In the genomic region with DNA sequence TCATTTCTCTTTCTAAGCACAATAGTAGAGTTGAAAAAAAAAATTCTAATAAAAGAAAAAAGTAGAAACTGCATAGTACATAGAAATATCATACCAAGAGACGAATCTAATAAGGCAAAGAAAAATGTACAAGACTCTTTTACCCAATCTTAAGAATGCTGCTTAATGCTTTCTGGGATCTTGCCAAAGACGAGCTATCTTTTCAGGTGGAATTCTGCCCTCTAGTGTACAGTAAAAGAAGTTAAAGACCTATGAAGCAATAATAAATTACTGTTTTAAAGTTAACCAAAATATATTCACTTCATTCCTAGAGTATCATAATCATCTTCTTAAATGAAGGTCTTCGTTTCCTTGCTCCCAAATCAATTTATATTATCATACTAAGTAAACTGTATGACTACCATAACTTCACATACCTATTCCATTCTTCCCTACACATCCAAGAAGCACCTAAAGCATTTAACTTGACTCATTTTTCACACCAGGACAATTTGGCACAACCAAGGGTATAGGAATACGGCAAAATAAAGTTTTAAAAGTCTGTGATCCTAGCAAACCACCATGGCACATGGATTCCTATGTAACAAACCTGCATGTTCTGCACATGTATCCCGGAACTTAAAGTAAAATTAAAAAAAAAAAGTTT, we compare ENCODE assay signal across 8 cellular contexts. TPM values are rescaled to one million over a fixed set of nuclear protein-coding genes. Genes with fewer than 3 reads are reported as not detected.
DNase-seq lines count a peak whose midpoint lies in the region; ATAC-seq, FAIRE-seq and TF ChIP-seq lines count a peak whose summit lies in the region.

No MANE protein-coding gene starts in this region.

- H3K27ac Mint-ChIP-seq in CD4-positive, alpha-beta T cell: no peak overlapping the region

- H3K9ac ChIP-seq in K562 (ENCODE audit: insufficient read depth in 1 of 2, low read depth in 2 of 2, low read length in 2 of 2): no peak overlapping the region

- TF ChIP-seq EP300 in K562 (IDR thresholded peaks at IDR 0.05; ENCODE audit: low read length): no peak

- peaks cover 0 to 3% of the 10 kb centered on the region in 2 experiments; a peak in 1 of 5 replicates for H3K4me1 ChIP-seq in K562 (replicated peaks in 1 of 2; ENCODE audit: control insufficient read depth in 2 of 2, insufficient read depth in 2 of 2, low read length in 2 of 2)
- H3K4me1 ChIP-seq in thoracic aorta (ENCODE audit: control insufficient read depth in 1 of 2, low read depth in 2 of 2): peaks cover 37 to 60% of the 10 kb centered on the region in 2 donors

- H3K4me3 Mint-ChIP-seq in CD4-positive, alpha-beta T cell: no peak overlapping the region

- in situ Hi-C loops in K562 (cut with MboI): loop anchor here (5.0 kb wide), 1 partner anchor 183 kb away; no protein-coding TSS in a partner anchor

- no peaks in the 10 kb centered on the region for H3K27me3 ChIP-seq in CD4-positive, alpha-beta T cell (ENCODE audit: control insufficient read depth, insufficient read depth, low read length)
- H3K27me3 ChIP-seq in K562 (ENCODE audit: control insufficient read depth in 2 of 2, insufficient read depth in 2 of 2, low read length in 2 of 2) (no peaks in the 10 kb centered on the region), thoracic aorta (replicated peaks; ENCODE audit: insufficient read depth) (no peaks in the 10 kb centered on the region)

- no peaks in the 10 kb centered on the region for H3K9me3 ChIP-seq in CD4-positive, alpha-beta T cell (ENCODE audit: control insufficient read depth, low read length)
- H3K9me3 ChIP-seq in K562 (replicated peaks; ENCODE audit: control insufficient read depth, insufficient read depth, low read depth, low read length) (no peaks in the 10 kb centered on the region), thoracic aorta (no peaks in the 10 kb centered on the region)

- H3K36me3 Mint-ChIP-seq in CD4-positive, alpha-beta T cell (ENCODE audit: low read depth): peaks cover 27% of the 10 kb centered on the region

- 19% methylated on average over 5 of the region's 5 CpGs for WGBS in K562 (ENCODE audit: insufficient coverage, low coverage, missing lambda C conversion rate)

- peaks cover 45% of the 10 kb centered on the region; the same call in 2 of the 3 replicates for H3K36me3 ChIP-seq in K562 (ENCODE audit: control insufficient read depth, insufficient read depth, low read length)
- H3K36me3 ChIP-seq in thoracic aorta: no peaks in the 10 kb centered on the region

- no peaks in the 10 kb centered on the region for H3K9me3 Mint-ChIP-seq in CD4-positive, alpha-beta T cell

- H3K4me3 ChIP-seq in K562: no peak overlapping the region
- no peak overlapping the region for H3K4me3 ChIP-seq in thoracic aorta

- BruUV-seq in K562 (replicated peaks; lab: Mats Ljungman, UMichigan): no TSS peak

- TF ChIP-seq CTCF in CD4-positive, alpha-beta T cell (IDR thresholded peaks at IDR 0.05): peak; percentile 86
- peak in 2 of 3 experiments; percentile 48 to 76; a peak in 4 of 6 replicates for TF ChIP-seq CTCF in K562 (IDR thresholded peaks at IDR 0.05 in 2 of 3, conservative IDR thresholded peaks at IDR 0.05 in 1 of 3; ENCODE audit: insufficient read depth in 2 of 3, low read depth in 1 of 3, low read length in 3 of 3)
- TF ChIP-seq CTCF in thoracic aorta (IDR thresholded peaks at IDR 0.05): peak; percentile 69

- H3K4me1 Mint-ChIP-seq in CD4-positive, alpha-beta T cell (ENCODE audit: low read depth): peaks cover 33% of the 10 kb centered on the region

- POLR2A ChIA-PET in CD4-positive, alpha-beta T cell (lab: Charles Lee): interaction anchor here (0.7 to 1.4 kb wide), 4 partner anchors 47 to 262 kb away, joined by 3 to 12 read pairs (median 7); partner anchors contain the start of genes KARS1 and TERF2IP
- POLR2A ChIA-PET in K562 (lab: Yijun Ruan, JAX): interaction anchor here (0.6 to 1.0 kb wide), 3 partner anchors 152 to 386 kb away, joined by 3 to 5 read pairs (median 5); no protein-coding TSS in a partner anchor

- ATAC-seq in CD4-positive, alpha-beta T cell (ENCODE audit: poor library complexity): peak; percentile 60
- peak; percentile 67 for ATAC-seq in K562
- ATAC-seq in thoracic aorta (ENCODE audit: insufficient number of reproducible peaks, low FRiP score, low read depth): no peak

- peak; percentile 94 for TF ChIP-seq RAD21 in K562 (CRISPR knock-in tag; conservative IDR thresholded peaks at IDR 0.05 in 1 of 2, IDR thresholded peaks at IDR 0.05 in 1 of 2)

- no peak for TF ChIP-seq POLR2A in K562 (conservative IDR thresholded peaks at IDR 0.05)

- CTCF ChIA-PET in CD4-positive, alpha-beta T cell (lab: Charles Lee): interaction anchor here (0.6 to 1.1 kb wide), 6 partner anchors 18 to 187 kb away, joined by 3 to 18 read pairs (median 4); no protein-coding TSS in a partner anchor
- CTCF ChIA-PET in K562 (lab: Yijun Ruan, JAX; ENCODE audit: low intra/inter-chr PET ratio): interaction anchor here (0.6 to 2.6 kb wide), 8 partner anchors 16 to 186 kb away, joined by 3 to 27 read pairs (median 4); no protein-coding TSS in a partner anchor

- no peaks in the 10 kb centered on the region for H3K27me3 Mint-ChIP-seq in CD4-positive, alpha-beta T cell

- H4K20me1 ChIP-seq in K562 (replicated peaks; ENCODE audit: control insufficient read depth, insufficient read depth, low read length): no peaks in the 10 kb centered on the region

- H3K4me2 ChIP-seq in K562 (ENCODE audit: insufficient read depth, low read length): no peak overlapping the region

- FAIRE-seq in K562 (lab: Jason Lieb, UNC): peak; percentile 86

- intact Hi-C loops in CD4-positive, alpha-beta T cell (cut with DNase I, micrococcal nuclease): loop anchor here (1.0 to 10.0 kb wide), 4 partner anchors 61 to 379 kb away; no protein-coding TSS in a partner anchor
- intact Hi-C loops in K562 (cut with micrococcal nuclease): loop anchor here (1.0 to 5.0 kb wide), 4 partner anchors 133 to 379 kb away; partner anchors contain the start of gene BCAR1

- no peak for DNase-seq in CD4-positive, alpha-beta T cell
- peak; percentile 79 for DNase-seq in HCEC 1CT
- DNase-seq in NCI-H526 treated with DMSO at 0.1 percent for 48 hours (lab: John Stamatoyannopoulos, UW): peak; percentile 5
- peak; percentile 39 to 85 (median 45) for DNase-seq in K562 (ENCODE audit: extremely low read depth in 1 of 4, low spot score in 3 of 4)
- peak; percentile 84 for DNase-seq in inferior parietal cortex (ENCODE audit: extremely low spot score)
- no peak for DNase-seq in thoracic aorta (ENCODE audit: low spot score)
- no peak for DNase-seq in activated CD4-positive, alpha-beta T cell treated with anti-CD3 and anti-CD28 coated beads for 4 hours
- DNase-seq in 8988T: no peak

- no peaks in the 10 kb centered on the region for H3K9me1 ChIP-seq in K562 (ENCODE audit: control insufficient read depth, insufficient read depth, low read length)

- no peak overlapping the region for H3K27ac ChIP-seq in CD4-positive, alpha-beta T cell (ENCODE audit: low read depth, low read length)
- no peak overlapping the region for H3K27ac ChIP-seq in K562 (ENCODE audit: extremely low read depth, low read depth, low read length)
- peak overlapping the region in 1 of 2 donors; percentile 46 for H3K27ac ChIP-seq in thoracic aorta

- no peak overlapping the region for H2AFZ ChIP-seq in K562 (ENCODE audit: low read depth, low read length)

- no peaks in the 10 kb centered on the region for H3K79me2 ChIP-seq in K562 (ENCODE audit: control insufficient read depth, insufficient read depth, low read length)

TF ChIP-seq in K562, 482 proteins besides CTCF, POLR2A, EP300 and RAD21 (continues in another document):
- no peak for TF ChIP-seq MBD2 (IDR thresholded peaks at IDR 0.05; ENCODE audit: borderline replicate concordance, low read depth)
- no peak for TF ChIP-seq MYC (IDR thresholded peaks at IDR 0.05; ENCODE audit: low read depth, low read length)
- TF ChIP-seq MYC (CRISPR knock-in tag; IDR thresholded peaks at IDR 0.05; ENCODE audit: borderline replicate concordance, low read depth): no peak
- TF ChIP-seq PYGO2 (tag; IDR thresholded peaks at IDR 0.05): no peak
- TF ChIP-seq C11orf30 (IDR thresholded peaks at IDR 0.05; ENCODE audit: low read depth): peak; percentile 30
- TF ChIP-seq ZNF316 (IDR thresholded peaks at IDR 0.05): peak; percentile 34; the same call in 1 of the 2 replicates
- TF ChIP-seq KAT8 (IDR thresholded peaks at IDR 0.05; ENCODE audit: low read depth): 0 out of 2 replicates have a peak, but pooled peaks have one; percentile 46
- TF ChIP-seq NFE2 (IDR thresholded peaks at IDR 0.05; ENCODE audit: low read depth): peak; percentile 70

RNA-seq across cellular contexts. Expression of gene CFDP1, which starts 47.7 kb away (rescaled TPM):
- 10 to 100 TPM; 23.0 to 25.5 TPM for total RNA-seq in CD4-positive, alpha-beta T cell
- 50.7 and 123 TPM in 2 replicates for total RNA-seq in K562 (2011; cell fraction: chromatin; rRNA removed; ENCODE audit: low replicate concordance)
- 30.4 and 36.8 TPM in 2 replicates for total RNA-seq in K562 (2011; cell fraction: nucleolus; rRNA removed)
- 80.4 and 108 TPM in 2 replicates for total RNA-seq in K562 (2011; cell fraction: nucleoplasm; rRNA removed)
- 40.0 and 43.7 TPM in 2 replicates for total RNA-seq in K562 (2014; rRNA removed)
- total RNA-seq in K562 (2014; rRNA removed; fragmentation: Illumina TruSeq; extraction: Trizol): 70.4 and 73.6 TPM in 2 replicates
- 76.7 and 77.1 TPM in 2 replicates for total RNA-seq in K562 (2015; rRNA removed; fragmentation: Illumina TruSeq; extraction: Trizol)
- 30.3 and 31.5 TPM in 2 replicates for total RNA-seq in K562 (2021)
- polyA plus RNA-seq in K562 (2011; rRNA removed): 29.2 and 44.3 TPM in 2 replicates
- polyA plus RNA-seq in K562 (2011; cell fraction: cytosol; rRNA removed): 6.2 and 13.8 TPM in 2 replicates
- polyA plus RNA-seq in K562 (2011; cell fraction: nucleus; rRNA removed): 10.1 and 10.6 TPM in 2 replicates
- 33.8 and 53.4 TPM in 2 replicates for polyA plus RNA-seq in K562 (2012)
- 61.1 and 78.4 TPM in 2 replicates for polyA plus RNA-seq in K562 (2014; fragmentation: Illumina TruSeq; extraction: Trizol)
- 10 to 100 TPM; 33.4 to 61.7 TPM for polyA plus RNA-seq in K562 (2014; fragmentation: Nextera tagmentation; extraction: Ambion mirVana)
- polyA plus RNA-seq in K562 (2014; rRNA removed): 57.5 and 65.0 TPM in 2 replicates
- polyA minus RNA-seq in K562 (2011; rRNA and poly(A)+ RNA removed): 40.5 and 47.0 TPM in 2 replicates
- 7.4 and 16.0 TPM in 2 replicates for polyA minus RNA-seq in K562 (2011; cell fraction: cytosol; rRNA and poly(A)+ RNA removed)
- polyA minus RNA-seq in K562 (2011; cell fraction: nucleus; rRNA and poly(A)+ RNA removed): 16.4 and 24.8 TPM in 2 replicates
- 10 to 100 TPM; 31.1 to 84.7 TPM for total RNA-seq in thoracic aorta

Comparison
In these comparisons a context has a peak if more than half of its experiments do, and no peak if none do; other contexts are left out.
1. DNase-seq: peak in HCEC 1CT (single experiment), NCI-H526 treated with DMSO at 0.1 percent for 48 hours (single experiment), K562 (4 of 4) and inferior parietal cortex (single experiment); none in CD4-positive, alpha-beta T cell (0 of 10), thoracic aorta (single experiment), activated CD4-positive, alpha-beta T cell treated with anti-CD3 and anti-CD28 coated beads for 4 hours (0 of 2) and 8988T (single experiment).
2. Peak in every context shown above with its lines, with median percentiles within 50 percentile points of each other: CTCF ChIP-seq.